In genomic region chr12:91180162-91180561, GRCh38 we compare ENCODE assay signal across 16 cellular contexts. TPM values are rescaled to one million over a fixed set of nuclear protein-coding genes. Genes with fewer than 3 reads are reported as not detected.
DNase-seq lines count a peak whose midpoint lies in the region; ATAC-seq, FAIRE-seq and TF ChIP-seq lines count a peak whose summit lies in the region.
"Had no signal": no experiment of that assay in that cellular context is flagged by ENCODE, and none has a peak within 500 bp of the region (broad histone marks: within the 10 kb centered on the region; RNA-seq: fewer than 3 reads in every experiment).

No MANE protein-coding gene starts in this region.

- no peak for ATAC-seq in IMR-90 (ENCODE audit: low read depth)
- ATAC-seq in K562, result no peak
- no peak for ATAC-seq in right lobe of liver
- no peak for ATAC-seq in GM21576 (IDR thresholded peaks at IDR 0.05; ENCODE audit: unreplicated experiment)
- ATAC-seq in HG02610 (IDR thresholded peaks at IDR 0.05; ENCODE audit: unreplicated experiment), result no peak
- ATAC-seq in esophagus mucosa, result no peak
- ATAC-seq: left colon; stimulated activated memory B cell treated with anti-CD40 and anti-IgM and Interleukin-4, amounts not matched to agents 10 μg/mL and 1 μg/mL and 100 μg/mL, for 72 hours had no signal

- no peak overlapping the region; the same call in 1 of the 2 replicates for H3K14ac ChIP-seq in IMR-90 (replicated peaks; ENCODE audit: low read depth, low read length)

- H3K4me3 ChIP-seq in IMR-90 (ENCODE audit: insufficient read depth, low read depth, low read length), result peak overlapping the region; percentile 94
- no peak overlapping the region for H3K4me3 ChIP-seq in K562
- H3K4me3 ChIP-seq in right lobe of liver, result peak overlapping the region in 2 of 3 donors; percentile 6 to 20
- peak overlapping the region; percentile 43 for H3K4me3 ChIP-seq in suprapubic skin

- peak overlapping the region; percentile 68 for H4K91ac ChIP-seq in IMR-90 (ENCODE audit: insufficient read depth, low read depth, low read length)

- peak overlapping the region; percentile 100; the same call in 1 of the 2 replicates for H3K56ac ChIP-seq in IMR-90 (ENCODE audit: extremely low read depth, insufficient read depth, low read length)

- peak overlapping the region; percentile 86 for H3K4ac ChIP-seq in IMR-90 (ENCODE audit: low read depth, low read length)

- H3K36me3 ChIP-seq in IMR-90 (ENCODE audit: control insufficient read depth, insufficient read depth, low read length) (peaks cover 19% of the 10 kb centered on the region), K562 (ENCODE audit: control insufficient read depth, insufficient read depth, low read length) (no peaks in the 10 kb centered on the region), right lobe of liver (no peaks in the 10 kb centered on the region), suprapubic skin (no peaks in the 10 kb centered on the region)

- H3K23ac ChIP-seq in IMR-90 (ENCODE audit: low read depth, low read length), result peak overlapping the region; percentile 99; the same call in 1 of the 2 replicates

- H4K20me1 ChIP-seq in IMR-90 (ENCODE audit: insufficient read depth, low read length), result no peaks in the 10 kb centered on the region
- no peaks in the 10 kb centered on the region for H4K20me1 ChIP-seq in K562 (replicated peaks; ENCODE audit: control insufficient read depth, insufficient read depth, low read length)

- BruUV-seq in IMR-90 (replicated peaks; lab: Mats Ljungman, UMichigan) (no TSS peak), K562 (replicated peaks; lab: Mats Ljungman, UMichigan) (no TSS peak)

- H3K9me1 ChIP-seq in IMR-90 (ENCODE audit: insufficient read depth, low read length), result no peaks in the 10 kb centered on the region
- H3K9me1 ChIP-seq in K562 (ENCODE audit: control insufficient read depth, insufficient read depth, low read length), result no peaks in the 10 kb centered on the region

- H2BK5ac ChIP-seq in IMR-90 (ENCODE audit: low read depth, low read length, poor library complexity, severe bottlenecking), result peak overlapping the region; percentile 100

- H2BK20ac ChIP-seq in IMR-90 (ENCODE audit: low read depth, low read length), result peak overlapping the region; percentile 51; the same call in 1 of the 2 replicates

- WGBS in IMR-90 (ENCODE audit: extremely low coverage in 2 of 2, insufficient read length in 1 of 2), 2 experiments, result no CpG with 5 or more reads among the region's 3 CpGs
- 4% methylated on average over 3 of the region's 3 CpGs for WGBS in K562 (ENCODE audit: insufficient coverage, low coverage, missing lambda C conversion rate)
- WGBS in right lobe of liver (ENCODE audit: insufficient coverage, low coverage, low lambda C conversion rate, missing lambda C conversion rate), result 67% methylated on average over 3 of the region's 3 CpGs
- 32% methylated on average over 3 of the region's 3 CpGs for WGBS in suprapubic skin

- in situ Hi-C loops in IMR-90 (cut with MboI; ENCODE audit: low sequenced_read_pairs) (loop anchor here (5.0 kb wide), 1 partner anchor 147 kb away; no protein-coding TSS in a partner anchor), K562 (cut with MboI) (no loop called here)

- no peak overlapping the region for H2AK5ac ChIP-seq in IMR-90 (ENCODE audit: low read depth, low read length)

- intact Hi-C loops in IMR-90 (cut with micrococcal nuclease) (loop anchor here (5.0 kb wide), 1 partner anchor 62 kb away; no protein-coding TSS in a partner anchor), K562 (cut with micrococcal nuclease) (no loop called here), right lobe of liver (cut with DNase I) (no loop called here)

- H3K27ac ChIP-seq in IMR-90 (ENCODE audit: insufficient read depth, low read length) (peak overlapping the region; percentile 99; the same call in 1 of the 2 replicates), K562 (ENCODE audit: extremely low read depth, low read depth, low read length) (no peak overlapping the region), right lobe of liver (peak overlapping the region in 1 of 3 donors; percentile 13), suprapubic skin (peak overlapping the region; percentile 84)
- H3K27ac ChIP-seq: HL-60 had no signal

- H3K4me2 ChIP-seq in IMR-90 (ENCODE audit: low read depth, low read length), result peak overlapping the region; percentile 93
- H3K4me2 ChIP-seq in K562 (ENCODE audit: insufficient read depth, low read length), result no peak overlapping the region

- H3K9me3 ChIP-seq in IMR-90 (ENCODE audit: control insufficient read depth, insufficient read depth, low read length), result no peaks in the 10 kb centered on the region
- H3K9me3 ChIP-seq in K562 (replicated peaks; ENCODE audit: control insufficient read depth, insufficient read depth, low read depth, low read length), result no peaks in the 10 kb centered on the region
- no peaks in the 10 kb centered on the region for H3K9me3 ChIP-seq in right lobe of liver
- no peaks in the 10 kb centered on the region for H3K9me3 ChIP-seq in suprapubic skin

- H2BK120ac ChIP-seq in IMR-90 (ENCODE audit: low read depth, low read length), result peak overlapping the region; percentile 96

- H2AK9ac ChIP-seq in IMR-90 (replicated peaks; ENCODE audit: low read depth, low read length, poor library complexity), result no peak overlapping the region

- FAIRE-seq in K562 (lab: Jason Lieb, UNC), result no peak
- FAIRE-seq: frontal cortex had no signal

- TF ChIP-seq EP300 in K562 (IDR thresholded peaks at IDR 0.05; ENCODE audit: low read length) (no peak), suprapubic skin (IDR thresholded peaks at IDR 0.05) (no peak)

- H3K79me1 ChIP-seq in IMR-90 (ENCODE audit: low read depth in 1 of 2, low read length in 2 of 2), result peaks cover 2 to 16% of the 10 kb centered on the region in 2 experiments; a peak in 3 of 4 replicates

- TF ChIP-seq CTCF in IMR-90 (conservative IDR thresholded peaks at IDR 0.05; ENCODE audit: low read depth, low read length) (no peak), K562 (IDR thresholded peaks at IDR 0.05 in 2 of 3, conservative IDR thresholded peaks at IDR 0.05 in 1 of 3; ENCODE audit: insufficient read depth in 2 of 3, low read depth in 1 of 3, low read length in 3 of 3) (no peak), right lobe of liver (IDR thresholded peaks at IDR 0.05) (no peak), suprapubic skin (IDR thresholded peaks at IDR 0.05) (no peak)

- H2AFZ ChIP-seq in IMR-90 (replicated peaks; ENCODE audit: low read length, poor library complexity) (no peak overlapping the region), K562 (ENCODE audit: low read depth, low read length) (no peak overlapping the region)

- peak overlapping the region; percentile 100 for H3K18ac ChIP-seq in IMR-90 (ENCODE audit: low read depth, low read length)

- no peak for DNase-seq in IMR-90
- DNase-seq in K562 (ENCODE audit: extremely low read depth in 1 of 4, low spot score in 3 of 4), result no peak
- no peak for DNase-seq in right lobe of liver
- DNase-seq in suprapubic skin (ENCODE audit: low spot score in 2 of 2), result no peak
- DNase-seq in NCI-H82 treated with DMSO at 0.1 percent for 48 hours (lab: John Stamatoyannopoulos, UW; ENCODE audit: unreplicated experiment), result no peak
- DNase-seq: activated CD4-positive, alpha-beta T cell treated with anti-CD3 and anti-CD28 coated beads, Interleukin-2, amount 50 U/mL, for 1 hour; left colon; nucleus accumbens; stimulated activated CD4-positive, alpha-beta T cell treated with anti-CD3 and anti-CD28 coated beads, Interleukin-2, amount 100 ng/mL, for 24 hours had no signal

- TF ChIP-seq RAD21 in IMR-90 (IDR thresholded peaks at IDR 0.05; ENCODE audit: low read length) (no peak), K562 (CRISPR knock-in tag; conservative IDR thresholded peaks at IDR 0.05 in 1 of 2, IDR thresholded peaks at IDR 0.05 in 1 of 2) (no peak)

- TF ChIP-seq POLR2A in IMR-90 (IDR thresholded peaks at IDR 0.05; ENCODE audit: low read depth, low read length) (no peak), K562 (conservative IDR thresholded peaks at IDR 0.05) (no peak), right lobe of liver (IDR thresholded peaks at IDR 0.05) (no peak), suprapubic skin (IDR thresholded peaks at IDR 0.05) (no peak)

- H3K4me1 ChIP-seq in IMR-90 (ENCODE audit: control insufficient read depth, insufficient read depth, low read length), result peaks cover 7% of the 10 kb centered on the region; the same call in 1 of the 2 replicates
- H3K4me1 ChIP-seq in K562 (replicated peaks in 1 of 2; ENCODE audit: control insufficient read depth in 2 of 2, insufficient read depth in 2 of 2, low read length in 2 of 2), result no peaks in the 10 kb centered on the region
- H3K4me1 ChIP-seq in right lobe of liver, result no peaks in the 10 kb centered on the region
- peaks cover 8% of the 10 kb centered on the region for H3K4me1 ChIP-seq in suprapubic skin

- H3K79me2 ChIP-seq in K562 (ENCODE audit: control insufficient read depth, insufficient read depth, low read length), result no peaks in the 10 kb centered on the region

- peak overlapping the region in 1 of 2 experiments; percentile 88; a peak in 1 of 4 replicates for H4K8ac ChIP-seq in IMR-90 (ENCODE audit: low read depth in 2 of 2, low read length in 2 of 2)

- POLR2A ChIA-PET in IMR-90 (lab: Charles Lee; ENCODE audit: unreplicated experiment), result interaction anchor here (0.7 to 2.7 kb wide), 7 partner anchors 9 to 200 kb away, joined by 3 to 10 read pairs (median 3); no protein-coding TSS in a partner anchor
- POLR2A ChIA-PET in K562 (lab: Yijun Ruan, JAX), result no interaction called here

- H3K27me3 ChIP-seq in IMR-90 (ENCODE audit: control insufficient read depth, insufficient read depth, low read length) (no peaks in the 10 kb centered on the region), K562 (ENCODE audit: control insufficient read depth in 2 of 2, insufficient read depth in 2 of 2, low read length in 2 of 2) (no peaks in the 10 kb centered on the region), right lobe of liver (no peaks in the 10 kb centered on the region), suprapubic skin (no peaks in the 10 kb centered on the region)

- dilution Hi-C loops in IMR-90 (cut with HindIII; ENCODE audit: low sequenced_read_pairs, unreplicated experiment), result no loop called here

- H3K9ac ChIP-seq in IMR-90 (ENCODE audit: low read depth, low read length) (peak overlapping the region; percentile 98), K562 (ENCODE audit: insufficient read depth in 1 of 2, low read depth in 2 of 2, low read length in 2 of 2) (no peak overlapping the region)

- no peak overlapping the region for H2BK15ac ChIP-seq in IMR-90 (ENCODE audit: low read depth, low read length)

- H4K5ac ChIP-seq in IMR-90 (ENCODE audit: low read depth, low read length), result peak overlapping the region; percentile 91

- CTCF ChIA-PET in IMR-90 (lab: Yijun Ruan, JAX) (interaction anchor here (0.9 to 1.2 kb wide), 2 partner anchors 146 to 175 kb away, joined by 3 to 4 read pairs; no protein-coding TSS in a partner anchor), K562 (lab: Yijun Ruan, JAX; ENCODE audit: low intra/inter-chr PET ratio) (no interaction called here)

RNA-seq across cellular contexts. Expression of gene DCN, which starts 2.5 kb away (rescaled TPM):
- total RNA-seq in IMR-90 (2012; rRNA removed) (223 and 241 TPM in 2 replicates), K562 (2014; rRNA removed) (0.14 TPM in 1 of 2 replicates, not detected in the other), K562 (2014; rRNA removed; fragmentation: Illumina TruSeq; extraction: Trizol) (0.22 and 0.48 TPM in 2 replicates), K562 (2015; rRNA removed; fragmentation: Illumina TruSeq; extraction: Trizol) (0.45 and 0.54 TPM in 2 replicates), K562 (2021) (2.3 and 2.4 TPM in 2 replicates), right lobe of liver (100 to 1,000 TPM in 5 of 6 experiments, 10 to 100 TPM in 1; 82.7 to 235 (median 164) TPM), suprapubic skin (100 to 1,000 TPM; 549 to 589 (median 569) TPM), esophagus mucosa (57.4 TPM)
- polyA plus RNA-seq in IMR-90 (2012; rRNA removed) (792 and 965 TPM in 2 replicates), K562 (2011; rRNA removed) (0.49 and 0.85 TPM in 2 replicates), K562 (2014; fragmentation: Illumina TruSeq; extraction: Trizol) (0.39 and 3.6 TPM in 2 replicates), K562 (2014; fragmentation: Nextera tagmentation; extraction: Ambion mirVana) (under 1 TPM in 1 of 2 experiments, not detected in 1; 0.08 TPM), K562 (2014; rRNA removed) (0.24 and 0.67 TPM in 2 replicates)
- 379 and 539 TPM in 2 replicates for polyA plus RNA-seq in IMR-90 (2012; cell fraction: cytosol; rRNA removed)
- 63.3 and 526 TPM in 2 replicates for polyA plus RNA-seq in IMR-90 (2012; cell fraction: nucleus; rRNA removed; ENCODE audit: low replicate concordance)
- total RNA-seq in K562 (2011; cell fraction: chromatin; rRNA removed; ENCODE audit: low replicate concordance), result 0.32 and 0.49 TPM in 2 replicates
- total RNA-seq in K562 (2011; cell fraction: nucleolus; rRNA removed), result not detected in 2 replicates
- 1.1 TPM in 1 of 2 replicates, not detected in the other for total RNA-seq in K562 (2011; cell fraction: nucleoplasm; rRNA removed)
- polyA plus RNA-seq in K562 (2011; cell fraction: cytosol; rRNA removed), result 0.19 and 0.29 TPM in 2 replicates
- polyA plus RNA-seq in K562 (2011; cell fraction: nucleus; rRNA removed), result 1.00 and 1.4 TPM in 2 replicates
- 0.19 and 0.38 TPM in 2 replicates for polyA plus RNA-seq in K562 (2012)
- polyA minus RNA-seq in K562 (2011; rRNA and poly(A)+ RNA removed), result 0.70 and 1.5 TPM in 2 replicates
- not detected in 2 replicates for polyA minus RNA-seq in K562 (2011; cell fraction: cytosol; rRNA and poly(A)+ RNA removed)
- 0.40 and 3.4 TPM in 2 replicates for polyA minus RNA-seq in K562 (2011; cell fraction: nucleus; rRNA and poly(A)+ RNA removed)
- total RNA-seq: activated T-helper 2 cell treated with anti-CD3 and anti-CD28 coated beads, Interferon-gamma antibody, Interleukin-2, Interleukin-4, amounts not matched to agents 10 μg/mL and 5 μg/mL and 100 μg/mL, durations not matched to agents 14 hours and 24 hours and 36 hours had no signal

Comparison
In these comparisons a context has a peak if more than half of its experiments do, and no peak if none do; other contexts are left out.
1. RNA of gene DCN, which starts 2.5 kb away (total RNA-seq): 549 to 589 TPM in suprapubic skin, 223 to 241 TPM in IMR-90, 82.7 to 235 TPM in right lobe of liver and 57.4 TPM in esophagus mucosa (single experiment); 0.14 to 2.4 TPM in K562; every median in the first group is over 10 times any median in the second.